In genomic region chr1:172818841-172819527, GRCh38 we compare ENCODE assay signal across 8 cellular contexts.
DNase-seq lines count a peak whose midpoint lies in the region; ATAC-seq, FAIRE-seq and TF ChIP-seq lines count a peak whose summit lies in the region.

No MANE protein-coding gene starts in this region.

- FAIRE-seq in H54 (lab: Jason Lieb, UNC): no peak

- peaks cover 3% of the 10 kb centered on the region for H3K9me3 ChIP-seq in mucosa of descending colon

- H3K4me3 Mint-ChIP-seq in activated CD4-positive, alpha-beta T cell treated with anti-CD3 and anti-CD28 coated beads, Interleukin-2, amount 10 ng/mL, durations not matched to agents 7 days and 5 days: peak overlapping the region; percentile 44

- no peaks in the 10 kb centered on the region for H3K4me1 ChIP-seq in mucosa of descending colon (ENCODE audit: low read depth)

- DNase-seq in activated CD4-positive, CD25-positive, alpha-beta regulatory T cell (lab: John Stamatoyannopoulos, UW): no peak
- peak; percentile 29 for DNase-seq in activated CD4-positive, alpha-beta T cell treated with anti-CD3 and anti-CD28 coated beads, Interleukin-2, amount 10 ng/mL, durations not matched to agents 7 days and 5 days
- DNase-seq in mucosa of descending colon (peak in 1 of 3 donors; percentile 40), H54 (ENCODE audit: insufficient read length, low spot score) (no peak), foreskin melanocyte (no peak), NCI-H146 (lab: John Stamatoyannopoulos, UW) (no peak)

- H3K4me3 ChIP-seq in mucosa of descending colon: no peak overlapping the region

- peaks cover 37% of the 10 kb centered on the region for H3K4me1 Mint-ChIP-seq in activated CD4-positive, alpha-beta T cell treated with anti-CD3 and anti-CD28 coated beads, Interleukin-2, amount 10 ng/mL, durations not matched to agents 7 days and 5 days

- peaks cover 12% of the 10 kb centered on the region for H3K27me3 Mint-ChIP-seq in activated CD4-positive, alpha-beta T cell treated with anti-CD3 and anti-CD28 coated beads, Interleukin-2, amount 10 ng/mL, durations not matched to agents 7 days and 5 days

- peak overlapping the region; percentile 97 for H3K27ac Mint-ChIP-seq in activated CD4-positive, alpha-beta T cell treated with anti-CD3 and anti-CD28 coated beads, Interleukin-2, amount 10 ng/mL, durations not matched to agents 7 days and 5 days

- peaks cover 24% of the 10 kb centered on the region for H3K36me3 Mint-ChIP-seq in activated CD4-positive, alpha-beta T cell treated with anti-CD3 and anti-CD28 coated beads, Interleukin-2, amount 10 ng/mL, durations not matched to agents 7 days and 5 days (ENCODE audit: low read depth)

- POLR2A ChIA-PET in activated CD4-positive, alpha-beta T cell treated with anti-CD3 and anti-CD28 coated beads, Interleukin-2, amount 10 ng/mL, durations not matched to agents 7 days and 5 days (lab: Charles Lee): no interaction called here

- TF ChIP-seq POLR2A in H54 (IDR thresholded peaks at IDR 0.05; ENCODE audit: low read depth, low read length): no peak

- no peaks in the 10 kb centered on the region for H3K36me3 ChIP-seq in mucosa of descending colon (ENCODE audit: low read depth)

- no peak for TF ChIP-seq CTCF in mucosa of descending colon (IDR thresholded peaks at IDR 0.05)

- peak; percentile 90 for ATAC-seq in activated CD4-positive, CD25-positive, alpha-beta regulatory T cell treated with anti-CD3 and anti-CD28 coated beads, Interleukin-2, amount 50 U/mL, for 24 hours
- ATAC-seq in HG03103 (IDR thresholded peaks at IDR 0.05; ENCODE audit: low read depth, unreplicated experiment) (peak; percentile 84), mucosa of descending colon (peak; percentile 74)

- peaks cover 24% of the 10 kb centered on the region for H3K9me3 Mint-ChIP-seq in activated CD4-positive, alpha-beta T cell treated with anti-CD3 and anti-CD28 coated beads, Interleukin-2, amount 10 ng/mL, durations not matched to agents 7 days and 5 days

- CTCF ChIA-PET in activated CD4-positive, alpha-beta T cell treated with anti-CD3 and anti-CD28 coated beads, Interleukin-2, amount 10 ng/mL, durations not matched to agents 7 days and 5 days (lab: Charles Lee): interaction anchor here (0.6 to 1.2 kb wide), 3 partner anchors 57 to 92 kb away, joined by 3 read pairs; no protein-coding TSS in a partner anchor

- intact Hi-C loops in mucosa of descending colon (cut with DNase I, micrococcal nuclease): no loop called here
